ENCODE assay signal across 12 cellular contexts in the genomic region with DNA sequence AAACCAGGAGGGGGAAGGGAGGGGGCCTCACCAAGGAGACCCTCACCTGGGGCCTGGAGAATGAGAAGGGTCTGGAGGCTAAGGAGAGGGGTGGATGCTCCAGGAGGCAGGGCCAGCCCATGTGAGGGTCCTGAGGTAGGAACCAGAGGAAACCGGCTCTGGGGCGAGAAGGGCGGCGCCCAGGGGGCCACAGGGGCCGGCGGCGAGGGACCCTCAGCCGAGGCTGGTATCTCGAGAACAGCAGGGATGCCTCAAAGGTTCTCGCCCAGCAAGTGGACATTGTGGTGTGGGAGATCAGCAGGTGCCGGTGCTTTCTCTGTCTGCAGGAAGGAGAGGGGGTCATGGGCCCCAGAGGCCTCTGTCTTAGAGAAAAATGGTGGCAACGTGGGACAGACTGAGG.
"Had no signal": no experiment of that assay in that cellular context is flagged by ENCODE, and none has a peak within 500 bp of the region (broad histone marks: within the 10 kb centered on the region; RNA-seq: fewer than 3 reads in every experiment).

No MANE protein-coding gene starts in this region.

- H3K27ac Mint-ChIP-seq: activated T-cell treated with anti-CD3 and anti-CD28 coated beads, Interleukin-2, amount 50 U/mL, for 72 hours; effector memory CD8-positive, alpha-beta T cell had no signal

- H3K9me3 Mint-ChIP-seq: activated T-cell treated with anti-CD3 and anti-CD28 coated beads, Interleukin-2, amount 50 U/mL, for 72 hours; effector memory CD8-positive, alpha-beta T cell; naive B cell had no signal

- H3K4me3 ChIP-seq: esophagus squamous epithelium, SJSA1, tibial nerve had no signal

- H3K9me3 ChIP-seq: esophagus squamous epithelium, SJSA1, tibial nerve had no signal

- H3K4me1 ChIP-seq: SJSA1 had no signal

- H3K27me3 ChIP-seq: tibial nerve had no signal

- H3K4me3 Mint-ChIP-seq: activated T-cell treated with anti-CD3 and anti-CD28 coated beads, Interleukin-2, amount 50 U/mL, for 72 hours; effector memory CD8-positive, alpha-beta T cell had no signal

- H3K36me3 ChIP-seq: esophagus squamous epithelium, SJSA1, tibial nerve had no signal

- H3K27me3 Mint-ChIP-seq: naive B cell had no signal

- ATAC-seq: activated T-cell treated with anti-CD3 and anti-CD28 coated beads, Interleukin-2, amount 50 U/mL, for 72 hours; stimulated activated naive CD8-positive, alpha-beta T cell treated with anti-CD3 and anti-CD28 coated beads, Interleukin-15, Interleukin-2, amounts not matched to agents 100 U/mL and 50 U/mL, for 24 hours had no signal

- DNase-seq: activated CD4-positive, alpha-beta T cell treated with anti-CD3 and anti-CD28 coated beads, Interleukin-2, amount 50 U/mL, for 4 hours; activated effector memory CD4-positive, alpha-beta T cell treated with anti-CD3 and anti-CD28 coated beads, Interleukin-2, amount 50 U/mL, for 16 hours; activated naive CD4-positive, alpha-beta T cell treated with anti-CD3 and anti-CD28 coated beads, Interleukin-2, amount 50 U/mL, for 16 hours; activated T-cell treated with anti-CD3 and anti-CD28 coated beads, Interleukin-2, amount 50 U/mL, for 72 hours; effector memory CD8-positive, alpha-beta T cell; esophagus squamous epithelium; mammary epithelial cell; naive B cell; stimulated activated CD4-positive, alpha-beta T cell treated with anti-CD3 and anti-CD28 coated beads, Interleukin-2, amount 100 ng/mL, for 24 hours; stimulated activated naive CD8-positive, alpha-beta T cell treated with anti-CD3 and anti-CD28 coated beads, Interleukin-15, Interleukin-2, amounts not matched to agents 100 U/mL and 50 U/mL, for 24 hours had no signal

- H3K36me3 Mint-ChIP-seq: naive B cell had no signal

- H3K27ac ChIP-seq: SJSA1 had no signal
